1 cellular context compared by ENCODE assay signal in the genomic region with DNA sequence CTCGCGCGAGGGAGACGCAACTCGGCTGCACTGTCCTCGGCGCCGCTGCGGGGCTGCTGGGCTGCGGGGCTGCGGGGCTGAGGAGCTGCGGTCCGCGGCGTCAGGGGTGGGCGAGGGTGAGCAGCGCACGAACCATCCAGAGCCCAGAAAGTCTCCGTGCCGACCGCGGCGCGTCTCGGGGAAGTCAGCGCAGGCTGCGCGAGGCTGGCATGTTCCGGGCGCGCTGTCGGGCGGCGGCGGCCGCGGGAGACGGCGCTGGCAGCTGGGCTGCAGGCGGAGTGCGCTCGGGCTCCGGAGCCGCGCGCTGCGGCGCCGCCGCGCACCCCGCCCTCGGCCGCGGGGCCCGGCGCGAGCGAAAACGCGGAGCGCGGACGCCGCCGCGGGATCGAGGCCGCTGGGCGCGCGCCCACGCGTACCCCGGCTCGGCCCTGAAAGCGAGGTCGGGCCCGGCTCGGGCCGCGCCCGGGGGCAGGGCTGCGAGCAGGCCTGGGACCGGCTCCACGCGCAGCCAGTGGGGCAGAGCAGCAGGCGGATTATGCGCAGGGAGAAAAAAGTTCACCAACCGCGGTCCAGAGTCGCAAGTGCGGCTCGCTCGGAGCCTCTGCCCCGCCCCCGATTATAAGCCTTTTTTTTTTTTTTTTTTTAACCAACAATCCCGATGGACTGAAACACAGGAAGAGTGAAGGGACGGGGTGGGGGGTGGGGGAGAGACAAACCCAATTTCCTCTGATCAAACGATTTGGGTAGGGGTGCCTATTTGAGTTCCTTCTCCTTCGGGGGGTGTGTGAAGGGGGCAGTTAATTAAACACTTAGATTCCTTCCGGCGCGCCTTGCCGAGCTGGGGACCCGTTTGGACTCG.
TF ChIP-seq lines count a peak whose summit lies in the region.

TSS of gene PRICKLE1 (minus strand) at position 282 of the 859 bp plus-strand sequence. CDS start 117,230 bp downstream, outside the sequence.

TF ChIP-seq in GM12878, 131 proteins besides CTCF, POLR2A, EP300 and RAD21 (continued from another document):
- TF ChIP-seq BHLHE40 (IDR thresholded peaks at IDR 0.05; ENCODE audit: borderline replicate concordance in 1 of 2, low read depth in 2 of 2, low read length in 1 of 2), result peak in 1 of 2 experiments; percentile 7; a peak in 1 of 4 replicates
- no peak for TF ChIP-seq GABPA (IDR thresholded peaks at IDR 0.05; ENCODE audit: low read depth)
- no peak for TF ChIP-seq CREM (IDR thresholded peaks at IDR 0.05; ENCODE audit: low read depth)
- TF ChIP-seq, protein P1, sequence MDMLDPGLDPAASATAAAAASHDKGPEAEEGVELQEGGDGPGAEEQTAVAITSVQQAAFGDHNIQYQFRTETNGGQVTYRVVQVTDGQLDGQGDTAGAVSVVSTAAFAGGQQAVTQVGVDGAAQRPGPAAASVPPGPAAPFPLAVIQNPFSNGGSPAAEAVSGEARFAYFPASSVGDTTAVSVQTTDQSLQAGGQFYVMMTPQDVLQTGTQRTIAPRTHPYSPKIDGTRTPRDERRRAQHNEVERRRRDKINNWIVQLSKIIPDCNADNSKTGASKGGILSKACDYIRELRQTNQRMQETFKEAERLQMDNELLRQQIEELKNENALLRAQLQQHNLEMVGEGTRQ (IDR thresholded peaks at IDR 0.05; ENCODE audit: borderline replicate concordance, low read depth, low read length), result no peak
- TF ChIP-seq YY1 (IDR thresholded peaks at IDR 0.05; ENCODE audit: low read depth, low read length), result 0 out of 2 replicates have a peak, but pooled peaks have one; percentile 35
- peak; percentile 55 for TF ChIP-seq ZSCAN29 (IDR thresholded peaks at IDR 0.05)
- no peak for TF ChIP-seq JUNB (IDR thresholded peaks at IDR 0.05)
- TF ChIP-seq BMI1 (IDR thresholded peaks at IDR 0.05; ENCODE audit: borderline replicate concordance), result no peak
- no peak for TF ChIP-seq JUND (IDR thresholded peaks at IDR 0.05; ENCODE audit: low read depth, low read length)
- TF ChIP-seq SMC3 (IDR thresholded peaks at IDR 0.05; ENCODE audit: borderline replicate concordance, low read length), result no peak
